Comparison of ENCODE assay signal across 8 cellular contexts in genomic region chr5:115543365-115543700, GRCh38. TPM values are rescaled to one million over a fixed set of nuclear protein-coding genes. Genes with fewer than 3 reads are reported as not detected.
A peak's percentile ranks its signal among the peaks of the same experiment; 100 is the strongest.
DNase-seq lines count a peak whose midpoint lies in the region; ATAC-seq and TF ChIP-seq lines count a peak whose summit lies in the region.

No MANE protein-coding gene starts in this region.

- H3K9me3 ChIP-seq in HUES6 (ENCODE audit: control insufficient read depth, insufficient read depth, low read depth, low read length) (peaks cover 19% of the 10 kb centered on the region), breast epithelium (peaks cover 5 to 10% of the 10 kb centered on the region in 2 donors)

- H3K9ac ChIP-seq in HUES6 (ENCODE audit: low read length) (peak overlapping the region; percentile 95), mesendoderm (ENCODE audit: low read length) (peak overlapping the region; percentile 82)

- peak overlapping the region; percentile 78 for H3K4me2 ChIP-seq in mesendoderm (ENCODE audit: low read length)

- peak overlapping the region; percentile 97 for H3K18ac ChIP-seq in mesendoderm (ENCODE audit: low read length)

- H3K56ac ChIP-seq in mesendoderm (ENCODE audit: low read length), result peak overlapping the region; percentile 86

- H3K4me1 ChIP-seq in HUES6 (ENCODE audit: control insufficient read depth, insufficient read depth, low read length) (peaks cover 15% of the 10 kb centered on the region), breast epithelium (peaks cover 0 to 13% of the 10 kb centered on the region in 2 donors), mesendoderm (ENCODE audit: control insufficient read depth, low read depth, low read length) (no peaks in the 10 kb centered on the region)

- H3K4me3 ChIP-seq in HUES6 (ENCODE audit: low read depth, low read length), result peak overlapping the region; percentile 93
- peak overlapping the region; percentile 85 to 96 (median 90) for H3K4me3 ChIP-seq in breast epithelium
- H3K4me3 ChIP-seq in mesendoderm (ENCODE audit: low read length), result peak overlapping the region; percentile 84

- H3K27ac ChIP-seq in 22Rv1 (peak overlapping the region; percentile 86), HUES6 (ENCODE audit: low read depth, low read length) (no peak overlapping the region), breast epithelium (peak overlapping the region; percentile 99 to 100), mesendoderm (ENCODE audit: low read depth, low read length) (no peak overlapping the region)

- H3K36me3 ChIP-seq in HUES6 (ENCODE audit: control insufficient read depth, insufficient read depth, low read length) (peaks cover 40% of the 10 kb centered on the region), breast epithelium (no peaks in the 10 kb centered on the region), mesendoderm (ENCODE audit: control insufficient read depth, insufficient read depth, low read length) (no peaks in the 10 kb centered on the region)

- no peak overlapping the region for H4K5ac ChIP-seq in mesendoderm (ENCODE audit: low read length)

- ATAC-seq in GM19452 (IDR thresholded peaks at IDR 0.05; ENCODE audit: unreplicated experiment), result no peak
- no peak for ATAC-seq in HG03520 (IDR thresholded peaks at IDR 0.05; ENCODE audit: unreplicated experiment)
- ATAC-seq in HG03039 (IDR thresholded peaks at IDR 0.05; ENCODE audit: unreplicated experiment), result no peak

- H2AK5ac ChIP-seq in mesendoderm (ENCODE audit: low read length), result no peak overlapping the region

- peak overlapping the region; percentile 55 for H3K4ac ChIP-seq in mesendoderm (ENCODE audit: low read depth, low read length)

- TF ChIP-seq CTCF in 22Rv1 (IDR thresholded peaks at IDR 0.05) (no peak), breast epithelium (IDR thresholded peaks at IDR 0.05) (no peak)

- H2BK15ac ChIP-seq in mesendoderm (replicated peaks; ENCODE audit: low read depth), result no peak overlapping the region

- H3K79me1 ChIP-seq in mesendoderm (ENCODE audit: low read length), result peaks cover 5% of the 10 kb centered on the region

- intact Hi-C loops in breast epithelium (cut with DNase I; ENCODE audit: low total_unique reads), result no loop called here

- WGBS in mesendoderm (ENCODE audit: extremely low coverage, insufficient coverage, low lambda C conversion rate), result no CpG with 5 or more reads among the region's 8 CpGs

- no peak for TF ChIP-seq POLR2A in breast epithelium (IDR thresholded peaks at IDR 0.05)

- H3K27me3 ChIP-seq in HUES6 (ENCODE audit: control insufficient read depth, insufficient read depth, low read length) (no peaks in the 10 kb centered on the region), breast epithelium (no peaks in the 10 kb centered on the region), mesendoderm (ENCODE audit: insufficient read depth, low read length, poor library complexity) (no peaks in the 10 kb centered on the region)

- peak overlapping the region; percentile 48 for H3K23ac ChIP-seq in mesendoderm (ENCODE audit: low read length)

- DNase-seq in breast epithelium (ENCODE audit: low spot score in 2 of 2) (no peak), mesendoderm (no peak), islet precursor cell (no peak)

- no peak overlapping the region for H2BK120ac ChIP-seq in mesendoderm (ENCODE audit: low read depth, low read length)

- H4K8ac ChIP-seq in mesendoderm (ENCODE audit: low read depth, low read length), result no peak overlapping the region

- peaks cover 42% of the 10 kb centered on the region for H3K79me2 ChIP-seq in mesendoderm (ENCODE audit: control insufficient read depth, insufficient read depth, low read length)

- no peak overlapping the region for H2BK5ac ChIP-seq in mesendoderm (ENCODE audit: low read length)

RNA-seq across cellular contexts. Expression of gene FEM1C, which starts 1.2 kb away (rescaled TPM):
- total RNA-seq in breast epithelium, result 10 to 100 TPM; 19.3 to 30.6 (median 23.7) TPM
- polyA plus RNA-seq in mesendoderm (2013, experiment 1 of 2), result 6.2 TPM
- polyA plus RNA-seq in mesendoderm (2013, experiment 2 of 2), result 6.0 TPM

RNA-seq across cellular contexts. Expression of gene TICAM2, which starts 58.9 kb away (rescaled TPM):
- total RNA-seq in breast epithelium, result 1 to 10 TPM in 2 of 3 donors, under 1 TPM in 1; 0.98 to 1.6 (median 1.5) TPM
- polyA plus RNA-seq in mesendoderm (2013, experiment 1 of 2), result 0.04 TPM
- polyA plus RNA-seq in mesendoderm (2013, experiment 2 of 2), result 0.22 TPM

Comparison
In these comparisons a context has a peak if more than half of its experiments do, and no peak if none do; other contexts are left out.
1. H3K27ac ChIP-seq: peak in 22Rv1 (single experiment) and breast epithelium (2 of 2); none in HUES6 (single experiment) and mesendoderm (single experiment).
2. Peak in every context shown above with its lines, with median percentiles within 50 percentile points of each other: H3K4me3 ChIP-seq.